In the genomic region with DNA sequence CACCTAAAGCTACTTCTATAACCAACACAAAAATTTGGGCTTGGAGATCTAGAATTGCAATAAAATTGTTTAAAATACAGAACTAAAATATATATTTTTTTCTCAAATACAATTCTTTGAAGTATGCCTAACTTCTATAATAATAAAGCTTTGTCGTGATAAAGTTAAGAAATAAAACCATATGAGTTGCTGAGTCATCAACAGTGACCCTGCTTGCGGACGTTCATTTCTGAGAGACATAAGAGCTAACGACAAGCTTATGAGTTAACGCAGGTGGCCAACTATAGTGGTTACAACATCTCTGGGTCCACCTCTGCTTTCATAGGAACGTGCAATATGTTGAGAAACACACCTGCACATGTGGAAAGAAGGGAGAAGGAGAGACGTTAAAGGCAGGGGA, we compare ENCODE assay signal across 23 cellular contexts.
DNase-seq lines count a peak whose midpoint lies in the region; ATAC-seq, FAIRE-seq and TF ChIP-seq lines count a peak whose summit lies in the region.
"Had no signal": no experiment of that assay in that cellular context is flagged by ENCODE, and none has a peak within 500 bp of the region (broad histone marks: within the 10 kb centered on the region; RNA-seq: fewer than 3 reads in every experiment).

No MANE protein-coding gene starts in this region.

- no peak overlapping the region for H2BK5ac ChIP-seq in IMR-90 (ENCODE audit: low read depth, low read length, poor library complexity, severe bottlenecking)

- peaks cover 4% of the 10 kb centered on the region for H3K27me3 Mint-ChIP-seq in activated CD4-positive, alpha-beta T cell treated with anti-CD3 and anti-CD28 coated beads for 36 hours
- H3K27me3 Mint-ChIP-seq: CD4-positive, CD25-positive, alpha-beta regulatory T cell had no signal

- H3K4me2 ChIP-seq in HepG2 (ENCODE audit: low read depth, low read length) (no peak overlapping the region), IMR-90 (ENCODE audit: low read depth, low read length) (no peak overlapping the region), K562 (ENCODE audit: insufficient read depth, low read length) (no peak overlapping the region)
- H3K4me2 ChIP-seq: BLaER1 had no signal

- no peak overlapping the region for H3K14ac ChIP-seq in IMR-90 (replicated peaks; ENCODE audit: low read depth, low read length)

- POLR2A ChIA-PET in HepG2 (lab: Yijun Ruan, JAX) = no interaction called here
- POLR2A ChIA-PET in IMR-90 (lab: Charles Lee; ENCODE audit: unreplicated experiment) = no interaction called here
- POLR2A ChIA-PET in K562 (lab: Yijun Ruan, JAX) = no interaction called here
- POLR2A ChIA-PET in activated CD4-positive, alpha-beta T cell treated with anti-CD3 and anti-CD28 coated beads for 36 hours (lab: Charles Lee) = no interaction called here

- TF ChIP-seq CTCF in HepG2 (CRISPR knock-in tag; IDR thresholded peaks at IDR 0.05) (no peak), right lobe of liver (IDR thresholded peaks at IDR 0.05) (no peak), IMR-90 (conservative IDR thresholded peaks at IDR 0.05; ENCODE audit: low read depth, low read length) (no peak), K562 (IDR thresholded peaks at IDR 0.05 in 2 of 3, conservative IDR thresholded peaks at IDR 0.05 in 1 of 3; ENCODE audit: insufficient read depth in 2 of 3, low read depth in 1 of 3, low read length in 3 of 3) (no peak)

- H2BK15ac ChIP-seq in IMR-90 (ENCODE audit: low read depth, low read length) = no peak overlapping the region

- H3K9me1 ChIP-seq in IMR-90 (ENCODE audit: insufficient read depth, low read length) = no peaks in the 10 kb centered on the region
- no peaks in the 10 kb centered on the region for H3K9me1 ChIP-seq in K562 (ENCODE audit: control insufficient read depth, insufficient read depth, low read length)

- H2AFZ ChIP-seq in HepG2 (ENCODE audit: low read length) (no peak overlapping the region), IMR-90 (replicated peaks; ENCODE audit: low read length, poor library complexity) (no peak overlapping the region), K562 (ENCODE audit: low read depth, low read length) (no peak overlapping the region)

- WGBS in HepG2 (ENCODE audit: low lambda C conversion rate) = 10% methylated on average over 7 of the region's 7 CpGs
- 59% methylated on average over 7 of the region's 7 CpGs for WGBS in right lobe of liver (ENCODE audit: insufficient coverage, low coverage, low lambda C conversion rate, missing lambda C conversion rate)
- WGBS in IMR-90 (ENCODE audit: extremely low coverage in 2 of 2, insufficient read length in 1 of 2), 2 experiments = 49% methylated on average over 2 of the region's 7 CpGs; no CpG with 5 or more reads in 1 of the 2 experiments
- 0% methylated on average over 7 of the region's 7 CpGs for WGBS in K562 (ENCODE audit: insufficient coverage, low coverage, missing lambda C conversion rate)

- H3K4ac ChIP-seq in IMR-90 (ENCODE audit: low read depth, low read length) = no peak overlapping the region

- no peak overlapping the region for H4K91ac ChIP-seq in IMR-90 (ENCODE audit: insufficient read depth, low read depth, low read length)

- H3K4me3 ChIP-seq in HepG2 (replicated peaks in 1 of 3; ENCODE audit: insufficient read depth in 1 of 3, low read depth in 2 of 3, low read length in 3 of 3) (no peak overlapping the region), right lobe of liver (no peak overlapping the region), IMR-90 (ENCODE audit: insufficient read depth, low read depth, low read length) (no peak overlapping the region), K562 (no peak overlapping the region)
- H3K4me3 ChIP-seq: BLaER1 had no signal

- H2BK120ac ChIP-seq in IMR-90 (ENCODE audit: low read depth, low read length) = no peak overlapping the region

- ATAC-seq in HepG2 (no peak), right lobe of liver (no peak), IMR-90 (ENCODE audit: low read depth) (no peak), K562 (no peak), sciatic nerve (no peak)
- ATAC-seq in activated CD4-positive, alpha-beta T cell treated with anti-CD3 and anti-CD28 coated beads for 36 hours = no peak

- H3K4me1 Mint-ChIP-seq in activated CD4-positive, alpha-beta T cell treated with anti-CD3 and anti-CD28 coated beads for 36 hours = no peaks in the 10 kb centered on the region
- H3K4me1 Mint-ChIP-seq: CD4-positive, alpha-beta memory T cell; CD4-positive, CD25-positive, alpha-beta regulatory T cell; CD8-positive, alpha-beta memory T cell had no signal

- H3K4me1 ChIP-seq in HepG2 (ENCODE audit: insufficient read depth, low read length) (no peaks in the 10 kb centered on the region), right lobe of liver (no peaks in the 10 kb centered on the region), IMR-90 (ENCODE audit: control insufficient read depth, insufficient read depth, low read length) (no peaks in the 10 kb centered on the region), K562 (replicated peaks in 1 of 2; ENCODE audit: control insufficient read depth in 2 of 2, insufficient read depth in 2 of 2, low read length in 2 of 2) (no peaks in the 10 kb centered on the region)
- H3K4me1 ChIP-seq: BE2C, BLaER1 had no signal

- H3K27ac ChIP-seq in HepG2 (ENCODE audit: extremely low read length, insufficient read depth, low read length) (no peak overlapping the region), right lobe of liver (no peak overlapping the region), IMR-90 (ENCODE audit: insufficient read depth, low read length) (no peak overlapping the region), K562 (ENCODE audit: extremely low read depth, low read depth, low read length) (no peak overlapping the region)
- H3K27ac ChIP-seq: 22Rv1, BLaER1 had no signal

- H3K27me3 ChIP-seq in HepG2 (ENCODE audit: control insufficient read depth in 1 of 2, insufficient read depth in 2 of 2, low read length in 2 of 2) (no peaks in the 10 kb centered on the region), right lobe of liver (no peaks in the 10 kb centered on the region), IMR-90 (ENCODE audit: control insufficient read depth, insufficient read depth, low read length) (peaks cover 2% of the 10 kb centered on the region), K562 (ENCODE audit: control insufficient read depth in 2 of 2, insufficient read depth in 2 of 2, low read length in 2 of 2) (no peaks in the 10 kb centered on the region)
- H3K27me3 ChIP-seq: BE2C, BLaER1 had no signal

- no peak overlapping the region for H2BK20ac ChIP-seq in IMR-90 (ENCODE audit: low read depth, low read length)

- no peak overlapping the region for H3K27ac Mint-ChIP-seq in activated CD4-positive, alpha-beta T cell treated with anti-CD3 and anti-CD28 coated beads for 36 hours
- H3K27ac Mint-ChIP-seq: CD14-positive monocyte; CD4-positive, alpha-beta memory T cell; CD4-positive, CD25-positive, alpha-beta regulatory T cell; CD8-positive, alpha-beta memory T cell had no signal

- no peak overlapping the region for H2AK9ac ChIP-seq in IMR-90 (replicated peaks; ENCODE audit: low read depth, low read length, poor library complexity)

- H3K9me3 ChIP-seq in HepG2 (ENCODE audit: low read length) (no peaks in the 10 kb centered on the region), right lobe of liver (no peaks in the 10 kb centered on the region), IMR-90 (ENCODE audit: control insufficient read depth, insufficient read depth, low read length) (no peaks in the 10 kb centered on the region), K562 (replicated peaks; ENCODE audit: control insufficient read depth, insufficient read depth, low read depth, low read length) (no peaks in the 10 kb centered on the region)
- H3K9me3 ChIP-seq: BE2C, BLaER1 had no signal

- no peaks in the 10 kb centered on the region for H3K36me3 Mint-ChIP-seq in activated CD4-positive, alpha-beta T cell treated with anti-CD3 and anti-CD28 coated beads for 36 hours (ENCODE audit: low read depth)
- H3K36me3 Mint-ChIP-seq: CD14-positive monocyte; CD4-positive, alpha-beta memory T cell; CD4-positive, CD25-positive, alpha-beta regulatory T cell; CD8-positive, alpha-beta memory T cell had no signal

- no peak overlapping the region for H3K23ac ChIP-seq in IMR-90 (ENCODE audit: low read depth, low read length)

- no peak overlapping the region for H3K56ac ChIP-seq in IMR-90 (ENCODE audit: extremely low read depth, insufficient read depth, low read length)

- no TSS peak for BruUV-seq in HepG2 (replicated peaks; lab: Mats Ljungman, UMichigan)
- BruUV-seq in IMR-90 (replicated peaks; lab: Mats Ljungman, UMichigan) = no TSS peak
- no TSS peak for BruUV-seq in K562 (replicated peaks; lab: Mats Ljungman, UMichigan)

- TF ChIP-seq EP300 in HepG2 (IDR thresholded peaks at IDR 0.05; ENCODE audit: low read depth in 2 of 2, low read length in 2 of 2) (no peak), HepG2 (CRISPR knock-in tag; IDR thresholded peaks at IDR 0.05; ENCODE audit: borderline replicate concordance) (no peak), K562 (IDR thresholded peaks at IDR 0.05; ENCODE audit: low read length) (no peak)

- H4K5ac ChIP-seq in IMR-90 (ENCODE audit: low read depth, low read length) = no peak overlapping the region

- H2AK5ac ChIP-seq in IMR-90 (ENCODE audit: low read depth, low read length) = no peak overlapping the region

- TF ChIP-seq RAD21 in HepG2 (CRISPR knock-in tag; IDR thresholded peaks at IDR 0.05) (no peak), IMR-90 (IDR thresholded peaks at IDR 0.05; ENCODE audit: low read length) (no peak), K562 (CRISPR knock-in tag; conservative IDR thresholded peaks at IDR 0.05 in 1 of 2, IDR thresholded peaks at IDR 0.05 in 1 of 2) (no peak)

- TF ChIP-seq POLR2A in HepG2 (IDR thresholded peaks at IDR 0.05; ENCODE audit: insufficient read depth in 1 of 2, low read depth in 2 of 2, low read length in 2 of 2) (no peak), right lobe of liver (IDR thresholded peaks at IDR 0.05) (no peak), IMR-90 (IDR thresholded peaks at IDR 0.05; ENCODE audit: low read depth, low read length) (no peak), K562 (conservative IDR thresholded peaks at IDR 0.05) (no peak)

- DNase-seq in HepG2 (ENCODE audit: low spot score) (no peak), right lobe of liver (no peak), IMR-90 (no peak), K562 (ENCODE audit: extremely low read depth in 1 of 4, low spot score in 3 of 4) (no peak), sciatic nerve (ENCODE audit: low spot score) (no peak), NCI-H748 treated with DMSO at 0.1 percent for 48 hours (lab: John Stamatoyannopoulos, UW) (no peak)
- DNase-seq in activated CD4-positive, alpha-beta T cell treated with anti-CD3 and anti-CD28 coated beads for 36 hours = no peak
- DNase-seq: ACHN; BE2C; C1 segment of cervical spinal cord; CD4-positive, alpha-beta memory T cell; CD4-positive, CD25-positive, alpha-beta regulatory T cell; CD8-positive, alpha-beta memory T cell; COR-L47; DMS79 treated with DMSO at 0.1 percent for 48 hours; GF-D8 had no signal

- in situ Hi-C loops in HepG2 (cut with HindIII; ENCODE audit: extremely low pct_ligation_motif_present, low pct_unique_long_range_greater_than_20kb) (loop anchor here (25.0 kb wide), 2 partner anchors 521 to 1571 kb away; a partner anchor contains a TSS), IMR-90 (cut with MboI; ENCODE audit: low sequenced_read_pairs) (no loop called here), K562 (cut with MboI) (no loop called here)

- no peaks in the 10 kb centered on the region for H3K79me2 ChIP-seq in HepG2 (ENCODE audit: insufficient read depth, low read length)
- no peaks in the 10 kb centered on the region for H3K79me2 ChIP-seq in K562 (ENCODE audit: control insufficient read depth, insufficient read depth, low read length)

- no peaks in the 10 kb centered on the region for H3K9me3 Mint-ChIP-seq in activated CD4-positive, alpha-beta T cell treated with anti-CD3 and anti-CD28 coated beads for 36 hours (ENCODE audit: low read depth)
- H3K9me3 Mint-ChIP-seq: CD4-positive, CD25-positive, alpha-beta regulatory T cell had no signal

- H3K79me1 ChIP-seq in IMR-90 (ENCODE audit: low read depth in 1 of 2, low read length in 2 of 2) = no peaks in the 10 kb centered on the region

- CTCF ChIA-PET in HepG2 (lab: Yijun Ruan, JAX; ENCODE audit: low intra/inter-chr PET ratio, low total read pairs) (no interaction called here), IMR-90 (lab: Yijun Ruan, JAX) (no interaction called here), K562 (lab: Yijun Ruan, JAX; ENCODE audit: low intra/inter-chr PET ratio) (no interaction called here)
- CTCF ChIA-PET in activated CD4-positive, alpha-beta T cell treated with anti-CD3 and anti-CD28 coated beads for 36 hours (lab: Charles Lee) = interaction anchor here (0.8 to 1.0 kb wide), 3 partner anchors 10 to 177 kb away, joined by 3 to 4 read pairs (median 3); no protein-coding TSS in a partner anchor

- no peaks in the 10 kb centered on the region for H4K20me1 ChIP-seq in HepG2 (ENCODE audit: insufficient read depth, low read length)
- H4K20me1 ChIP-seq in IMR-90 (ENCODE audit: insufficient read depth, low read length) = no peaks in the 10 kb centered on the region
- H4K20me1 ChIP-seq in K562 (replicated peaks; ENCODE audit: control insufficient read depth, insufficient read depth, low read length) = no peaks in the 10 kb centered on the region; the same call in 1 of the 2 replicates
- H4K20me1 ChIP-seq: BLaER1 had no signal

- no peak overlapping the region for H3K4me3 Mint-ChIP-seq in activated CD4-positive, alpha-beta T cell treated with anti-CD3 and anti-CD28 coated beads for 36 hours
- H3K4me3 Mint-ChIP-seq: CD14-positive monocyte; CD4-positive, alpha-beta memory T cell; CD4-positive, CD25-positive, alpha-beta regulatory T cell; CD8-positive, alpha-beta memory T cell had no signal

- H3K9ac ChIP-seq in HepG2 (ENCODE audit: insufficient read depth, low read depth, low read length) (no peak overlapping the region), IMR-90 (ENCODE audit: low read depth, low read length) (no peak overlapping the region), K562 (ENCODE audit: insufficient read depth in 1 of 2, low read depth in 2 of 2, low read length in 2 of 2) (no peak overlapping the region)
- H3K9ac ChIP-seq: BLaER1 had no signal

- no peaks in the 10 kb centered on the region for H3K36me3 ChIP-seq in HepG2 (replicated peaks in 1 of 2; ENCODE audit: control insufficient read depth in 1 of 2, insufficient read depth in 2 of 2, low read length in 2 of 2)
- H3K36me3 ChIP-seq in right lobe of liver = no peaks in the 10 kb centered on the region
- H3K36me3 ChIP-seq in IMR-90 (ENCODE audit: control insufficient read depth, insufficient read depth, low read length) = no peaks in the 10 kb centered on the region
- no peaks in the 10 kb centered on the region for H3K36me3 ChIP-seq in K562 (ENCODE audit: control insufficient read depth, insufficient read depth, low read length)
- H3K36me3 ChIP-seq: BE2C, BLaER1 had no signal

- H3K18ac ChIP-seq in IMR-90 (ENCODE audit: low read depth, low read length) = no peak overlapping the region

- intact Hi-C loops in HepG2 (cut with micrococcal nuclease; ENCODE audit: unreplicated experiment) (loop anchor here (5.0 kb wide), 1 partner anchor 581 kb away; no protein-coding TSS in a partner anchor), right lobe of liver (cut with DNase I) (loop anchor here in 1 of 2 donors (10.0 kb wide), 1 partner anchor 543 kb away; no protein-coding TSS in a partner anchor), IMR-90 (cut with micrococcal nuclease) (no loop called here), K562 (cut with micrococcal nuclease) (no loop called here), sciatic nerve (cut with DNase I) (no loop called here)
- intact Hi-C loops in activated CD4-positive, alpha-beta T cell treated with anti-CD3 and anti-CD28 coated beads for 36 hours (cut with DNase I, micrococcal nuclease) = no loop called here

- dilution Hi-C loops in IMR-90 (cut with HindIII; ENCODE audit: low sequenced_read_pairs, unreplicated experiment) = no loop called here

- no peak overlapping the region for H4K8ac ChIP-seq in IMR-90 (ENCODE audit: low read depth in 2 of 2, low read length in 2 of 2)

- no peak for FAIRE-seq in HepG2 (lab: Jason Lieb, UNC)
- no peak for FAIRE-seq in K562 (lab: Jason Lieb, UNC)
- FAIRE-seq: D721Med, G401.6, GM12891, GM19239 had no signal
